Comparison of ENCODE assay signal across 1 cellular context in genomic region chr9:114400772-114401171, GRCh38.
A peak's percentile ranks its signal among the peaks of the same experiment; 100 is the strongest.
TF ChIP-seq lines count a peak whose summit lies in the region.

No MANE protein-coding gene starts in this region.

TF ChIP-seq in H1, 55 proteins besides CTCF, POLR2A, EP300 and RAD21 (continued from another document):
- TF ChIP-seq GTF2F1 (IDR thresholded peaks at IDR 0.05; ENCODE audit: borderline replicate concordance, low read depth, low read length), result no peak
- TF ChIP-seq KDM5A (IDR thresholded peaks at IDR 0.05; ENCODE audit: low read length), result no peak
- TF ChIP-seq TBP (IDR thresholded peaks at IDR 0.05; ENCODE audit: low read depth, low read length), result no peak
- TF ChIP-seq POU5F1 (IDR thresholded peaks at IDR 0.05; ENCODE audit: low read depth, low read length), result no peak
- TF ChIP-seq CREB1 (IDR thresholded peaks at IDR 0.05), result no peak
- peak; percentile 24; the same call in 1 of the 2 replicates for TF ChIP-seq KDM1A (IDR thresholded peaks at IDR 0.05; ENCODE audit: borderline replicate concordance, low read length)
- TF ChIP-seq EGR1 (IDR thresholded peaks at IDR 0.05; ENCODE audit: borderline replicate concordance, low read depth, low read length), result no peak
- no peak for TF ChIP-seq SRF (IDR thresholded peaks at IDR 0.05; ENCODE audit: low read depth, low read length)
- no peak for TF ChIP-seq RFX5 (IDR thresholded peaks at IDR 0.05; ENCODE audit: borderline replicate concordance, low read depth, low read length)
